ENCODE assay signal across 29 cellular contexts in the genomic region with DNA sequence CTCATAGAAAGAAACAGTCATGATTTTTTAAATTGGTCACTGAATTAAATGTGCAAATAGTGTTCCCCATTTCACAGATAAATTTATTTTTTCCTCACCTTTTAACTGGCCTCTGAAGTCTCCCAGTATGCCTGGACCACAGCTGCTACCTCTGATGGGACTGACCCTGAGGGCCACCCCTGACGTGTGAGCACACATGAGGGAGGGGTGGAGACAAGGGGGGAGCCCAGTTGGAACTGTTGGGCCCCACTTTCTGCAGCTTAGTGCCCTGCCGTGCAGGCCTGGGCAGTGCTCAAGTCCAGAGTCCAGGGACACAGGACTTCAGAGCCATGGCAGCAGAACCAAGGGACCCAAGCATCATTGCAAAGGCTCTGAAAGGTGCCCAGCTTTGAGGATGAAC.
"Had no signal": no experiment of that assay in that cellular context is flagged by ENCODE, and none has a peak within 500 bp of the region (broad histone marks: within the 10 kb centered on the region; RNA-seq: fewer than 3 reads in every experiment).

No MANE protein-coding gene starts in this region.

- H3K4me3 ChIP-seq: ovary, psoas muscle, right lobe of liver, sigmoid colon, stomach, thoracic aorta, thyroid gland, tibial nerve, upper lobe of left lung, vagina had no signal

- H3K4me1 Mint-ChIP-seq: naive B cell; neural crest cell; stimulated activated effector memory CD8-positive, alpha-beta T cell treated with anti-CD3 and anti-CD28 coated beads, Interleukin-12 subunit alpha, Interleukin-12 subunit beta, amount 100 ng/mL, for 72 hours; stimulated activated naive B cell treated with anti-CD40 and anti-IgM and Interleukin-4, amounts not matched to agents 10 μg/mL and 1 μg/mL and 100 μg/mL, for 72 hours had no signal

- H3K27me3 ChIP-seq: ovary, right lobe of liver, sigmoid colon, stomach, thyroid gland, tibial nerve, upper lobe of left lung, vagina had no signal

- H3K4me1 ChIP-seq: parathyroid adenoma, psoas muscle, right lobe of liver, sigmoid colon, stomach, thyroid gland, tibial nerve, upper lobe of left lung, vagina had no signal

- H3K9me3 ChIP-seq: ovary, psoas muscle, right lobe of liver, sigmoid colon, stomach, thoracic aorta, thyroid gland, tibial nerve, upper lobe of left lung, vagina had no signal

- H3K4me3 Mint-ChIP-seq: naive B cell; naive thymus-derived CD8-positive, alpha-beta T cell; natural killer cell treated with Interleukin-12 subunit alpha and Interleukin-12 subunit beta and Interleukin-15 and Interleukin-18, amount 100 ng/mL, for 72 hours; nephron progenitor cell; neural crest cell; stimulated activated effector memory CD8-positive, alpha-beta T cell treated with anti-CD3 and anti-CD28 coated beads, Interleukin-12 subunit alpha, Interleukin-12 subunit beta, amount 100 ng/mL, for 72 hours; stimulated activated naive B cell treated with anti-CD40 and anti-IgM and Interleukin-4, amounts not matched to agents 10 μg/mL and 1 μg/mL and 100 μg/mL, for 72 hours; stimulated activated naive CD8-positive, alpha-beta T cell treated with anti-CD3 and anti-CD28 coated beads, Interleukin-15, Interleukin-2, amounts not matched to agents 100 ng/mL and 50 ng/mL, for 24 hours had no signal

- H3K27ac ChIP-seq: ovary, parathyroid adenoma, psoas muscle, right lobe of liver, sigmoid colon, stomach, thoracic aorta, thyroid gland, tibial nerve, upper lobe of left lung, vagina had no signal

- H3K9me3 Mint-ChIP-seq: naive B cell; naive thymus-derived CD8-positive, alpha-beta T cell; natural killer cell treated with Interleukin-12 subunit alpha and Interleukin-12 subunit beta and Interleukin-15 and Interleukin-18, amount 100 ng/mL, for 72 hours; nephron progenitor cell; neural crest cell; stimulated activated effector memory CD8-positive, alpha-beta T cell treated with anti-CD3 and anti-CD28 coated beads, Interleukin-12 subunit alpha, Interleukin-12 subunit beta, amount 100 ng/mL, for 72 hours; stimulated activated naive B cell treated with anti-CD40 and anti-IgM and Interleukin-4, amounts not matched to agents 10 μg/mL and 1 μg/mL and 100 μg/mL, for 72 hours; stimulated activated naive CD8-positive, alpha-beta T cell treated with anti-CD3 and anti-CD28 coated beads, Interleukin-15, Interleukin-2, amounts not matched to agents 100 ng/mL and 50 ng/mL, for 24 hours had no signal

- H3K36me3 Mint-ChIP-seq: naive B cell; naive thymus-derived CD8-positive, alpha-beta T cell; natural killer cell treated with Interleukin-12 subunit alpha and Interleukin-12 subunit beta and Interleukin-15 and Interleukin-18, amount 100 ng/mL, for 72 hours; stimulated activated effector memory CD8-positive, alpha-beta T cell treated with anti-CD3 and anti-CD28 coated beads, Interleukin-12 subunit alpha, Interleukin-12 subunit beta, amount 100 ng/mL, for 72 hours; stimulated activated naive B cell treated with anti-CD40 and anti-IgM and Interleukin-4, amounts not matched to agents 10 μg/mL and 1 μg/mL and 100 μg/mL, for 72 hours had no signal

- FAIRE-seq: small intestine, urothelium cell line had no signal

- ATAC-seq: naive thymus-derived CD8-positive, alpha-beta T cell; natural killer cell treated with Interleukin-12 subunit alpha and Interleukin-12 subunit beta and Interleukin-15 and Interleukin-18, amount 100 ng/mL, for 72 hours; psoas muscle; right cardiac atrium; stimulated activated effector memory CD8-positive, alpha-beta T cell treated with anti-CD3 and anti-CD28 coated beads, Interleukin-12 subunit alpha, Interleukin-12 subunit beta, amount 100 ng/mL, for 72 hours; stimulated activated naive B cell treated with anti-CD40 and anti-IgM and Interleukin-4, amounts not matched to agents 10 μg/mL and 1 μg/mL and 100 μg/mL, for 72 hours had no signal

- H3K36me3 ChIP-seq: ovary, right lobe of liver, sigmoid colon, stomach, thoracic aorta, thyroid gland, upper lobe of left lung, vagina had no signal

- H3K27ac Mint-ChIP-seq: naive B cell; naive thymus-derived CD8-positive, alpha-beta T cell; natural killer cell treated with Interleukin-12 subunit alpha and Interleukin-12 subunit beta and Interleukin-15 and Interleukin-18, amount 100 ng/mL, for 72 hours; nephron progenitor cell; progenitor cell of endocrine pancreas; stimulated activated effector memory CD8-positive, alpha-beta T cell treated with anti-CD3 and anti-CD28 coated beads, Interleukin-12 subunit alpha, Interleukin-12 subunit beta, amount 100 ng/mL, for 72 hours; stimulated activated naive B cell treated with anti-CD40 and anti-IgM and Interleukin-4, amounts not matched to agents 10 μg/mL and 1 μg/mL and 100 μg/mL, for 72 hours; stimulated activated naive CD8-positive, alpha-beta T cell treated with anti-CD3 and anti-CD28 coated beads, Interleukin-15, Interleukin-2, amounts not matched to agents 100 ng/mL and 50 ng/mL, for 24 hours had no signal

- DNase-seq: naive B cell; naive thymus-derived CD8-positive, alpha-beta T cell; nephron progenitor cell; occipital lobe; ovary; psoas muscle; right cardiac atrium; sigmoid colon; small intestine; stimulated activated CD4-positive, alpha-beta T cell treated with anti-CD3 and anti-CD28 coated beads, Interleukin-12 subunit alpha, Interleukin-12 subunit beta, amount 100 ng/mL, for 4 hours; stimulated activated CD4-positive, alpha-beta T cell treated with anti-CD3 and anti-CD28 coated beads, Interleukin-1b, Interleukin-23, amount 100 ng/mL, for 48 hours; stimulated activated CD4-positive, alpha-beta T cell treated with anti-CD3 and anti-CD28 coated beads, Interleukin-4, amount 100 ng/mL, for 1 hour; stimulated activated naive B cell treated with anti-CD40 and anti-IgM and Interleukin-4, amounts not matched to agents 10 μg/mL and 1 μg/mL and 100 μg/mL, for 72 hours; stimulated activated naive CD4-positive, alpha-beta T cell treated with Interleukin-2 at 50 U/mL for 16 hours; stomach; thyroid gland; trophoblast cell; upper lobe of left lung had no signal
